In genomic region chr14:64249363-64249762, GRCh38 we compare ENCODE assay signal across 33 cellular contexts. TPM values are rescaled to one million over a fixed set of nuclear protein-coding genes. Genes with fewer than 3 reads are reported as not detected.
"Had no signal": no experiment of that assay in that cellular context is flagged by ENCODE, and none has a peak within 500 bp of the region (broad histone marks: within the 10 kb centered on the region; RNA-seq: fewer than 3 reads in every experiment).

No MANE protein-coding gene starts in this region.

- H3K4me3 Mint-ChIP-seq: activated CD4-positive, alpha-beta memory T cell treated with anti-CD3 and anti-CD28 coated beads for 36 hours; activated CD4-positive, alpha-beta T cell treated with anti-CD3 and anti-CD28 coated beads for 36 hours; activated CD4-positive, alpha-beta T cell treated with anti-CD3 and anti-CD28 coated beads, Interleukin-2, amount 10 ng/mL, durations not matched to agents 24 days and 14 days; activated CD8-positive, alpha-beta memory T cell treated with anti-CD3 and anti-CD28 coated beads, Interleukin-2, amount 10 ng/mL, durations not matched to agents 7 days and 5 days; activated CD8-positive, alpha-beta T cell treated with anti-CD3 and anti-CD28 coated beads, Interleukin-2, amount 10 ng/mL, durations not matched to agents 7 days and 5 days; activated naive CD4-positive, alpha-beta T cell treated with anti-CD3 and anti-CD28 coated beads for 36 hours; activated naive CD4-positive, alpha-beta T cell treated with anti-CD3 and anti-CD28 coated beads, Interleukin-2, amount 50 U/mL, for 24 hours; activated naive CD8-positive, alpha-beta T cell treated with anti-CD3 and anti-CD28 coated beads for 36 hours; activated naive CD8-positive, alpha-beta T cell treated with anti-CD3 and anti-CD28 coated beads, Interleukin-2, amount 50 U/mL, for 24 hours; activated T-helper 1 cell treated with anti-CD3 and anti-CD28 coated beads, Interleukin-12 subunit alpha, Interleukin-12 subunit beta, Interleukin-2, Interleukin-4 antibody, amounts not matched to agents 30 ng/mL and 10 ng/mL and 1 ng/mL, durations not matched to agents 14 hours and 24 hours and 36 hours; brain; T-helper 17 cell; T-helper 2 cell treated with Interferon-gamma antibody and Interleukin-4, amounts not matched to agents 5 μg/mL and 100 μg/mL, for 36 hours had no signal

- H3K27ac ChIP-seq: ascending aorta, breast epithelium, cardiac muscle cell, colonic mucosa, epithelial cell of prostate, foreskin keratinocyte, gastroesophageal sphincter, heart right ventricle had no signal

- H3K4me1 ChIP-seq: ascending aorta, breast epithelium, colonic mucosa, gastroesophageal sphincter had no signal

- H3K9me3 ChIP-seq: ascending aorta, breast epithelium, colonic mucosa, esophagus squamous epithelium, gastroesophageal sphincter, heart right ventricle had no signal

- H3K4me3 ChIP-seq: ascending aorta, breast epithelium, cardiac muscle cell, colonic mucosa, esophagus squamous epithelium, gastroesophageal sphincter, heart right ventricle had no signal

- H3K9me3 Mint-ChIP-seq: activated CD4-positive, alpha-beta memory T cell treated with anti-CD3 and anti-CD28 coated beads for 36 hours; activated CD4-positive, alpha-beta T cell treated with anti-CD3 and anti-CD28 coated beads, Interleukin-2, amount 10 ng/mL, durations not matched to agents 24 days and 14 days; activated naive CD4-positive, alpha-beta T cell treated with anti-CD3 and anti-CD28 coated beads for 36 hours; activated naive CD4-positive, alpha-beta T cell treated with anti-CD3 and anti-CD28 coated beads, Interleukin-2, amount 50 U/mL, for 24 hours; activated naive CD8-positive, alpha-beta T cell treated with anti-CD3 and anti-CD28 coated beads for 36 hours; activated naive CD8-positive, alpha-beta T cell treated with anti-CD3 and anti-CD28 coated beads, Interleukin-2, amount 50 U/mL, for 24 hours; activated T-helper 1 cell treated with anti-CD3 and anti-CD28 coated beads, Interleukin-12 subunit alpha, Interleukin-12 subunit beta, Interleukin-2, Interleukin-4 antibody, amounts not matched to agents 30 ng/mL and 10 ng/mL and 1 ng/mL, durations not matched to agents 14 hours and 24 hours and 36 hours; activated T-helper 2 cell treated with anti-CD3 and anti-CD28 coated beads, Interferon-gamma antibody, Interleukin-2, Interleukin-4, amounts not matched to agents 10 μg/mL and 5 μg/mL and 100 μg/mL, durations not matched to agents 14 hours and 24 hours and 36 hours; T-helper 2 cell treated with Interferon-gamma antibody and Interleukin-4, amounts not matched to agents 5 μg/mL and 100 μg/mL, for 36 hours had no signal

- H3K36me3 ChIP-seq: ascending aorta, breast epithelium, cardiac muscle cell, colonic mucosa, esophagus squamous epithelium, gastroesophageal sphincter, heart right ventricle had no signal

- H3K27me3 Mint-ChIP-seq: activated naive CD8-positive, alpha-beta T cell treated with anti-CD3 and anti-CD28 coated beads for 36 hours had no signal

- H3K4me1 Mint-ChIP-seq: activated CD4-positive, alpha-beta T cell treated with anti-CD3 and anti-CD28 coated beads for 36 hours; activated CD4-positive, alpha-beta T cell treated with anti-CD3 and anti-CD28 coated beads, Interleukin-2, amount 10 ng/mL, durations not matched to agents 24 days and 14 days; activated CD8-positive, alpha-beta memory T cell treated with anti-CD3 and anti-CD28 coated beads, Interleukin-2, amount 10 ng/mL, durations not matched to agents 7 days and 5 days; activated naive CD4-positive, alpha-beta T cell treated with anti-CD3 and anti-CD28 coated beads, Interleukin-2, amount 50 U/mL, for 24 hours; activated naive CD8-positive, alpha-beta T cell treated with anti-CD3 and anti-CD28 coated beads for 36 hours; activated naive CD8-positive, alpha-beta T cell treated with anti-CD3 and anti-CD28 coated beads, Interleukin-2, amount 50 U/mL, for 24 hours had no signal

- H3K27me3 ChIP-seq: ascending aorta, breast epithelium, cardiac muscle cell, colonic mucosa, esophagus squamous epithelium, foreskin keratinocyte, gastroesophageal sphincter, heart right ventricle had no signal

- DNase-seq: activated CD4-positive, alpha-beta memory T cell treated with anti-CD3 and anti-CD28 coated beads for 36 hours; activated CD4-positive, alpha-beta T cell treated with anti-CD3 and anti-CD28 coated beads for 36 hours; activated CD4-positive, alpha-beta T cell treated with anti-CD3 and anti-CD28 coated beads, Interleukin-2, amount 10 ng/mL, durations not matched to agents 24 days and 14 days; activated CD4-positive, CD25-positive, alpha-beta regulatory T cell; activated CD4-positive, CD25-positive, alpha-beta regulatory T cell treated with anti-CD3 and anti-CD28 coated beads, Interleukin-2, amount 50 U/mL, for 72 hours; activated CD8-positive, alpha-beta memory T cell treated with anti-CD3 and anti-CD28 coated beads, Interleukin-2, amount 10 ng/mL, durations not matched to agents 7 days and 5 days; activated CD8-positive, alpha-beta memory T cell treated with anti-CD3 and anti-CD28 coated beads, Interleukin-2, amount 50 U/mL, for 4 hours; activated CD8-positive, alpha-beta T cell treated with anti-CD3 and anti-CD28 coated beads, Interleukin-2, amount 10 ng/mL, durations not matched to agents 7 days and 5 days; activated effector memory CD4-positive, alpha-beta T cell treated with anti-CD3 and anti-CD28 coated beads, Interleukin-2, amount 50 U/mL, for 16 hours; activated naive CD4-positive, alpha-beta T cell treated with anti-CD3 and anti-CD28 coated beads for 36 hours; activated naive CD8-positive, alpha-beta T cell treated with anti-CD3 and anti-CD28 coated beads for 36 hours; activated naive CD8-positive, alpha-beta T cell treated with anti-CD3 and anti-CD28 coated beads, Interleukin-2, amount 50 U/mL, for 24 hours; activated T-cell treated with anti-CD3 and anti-CD28 coated beads, Interleukin-2, amount 50 U/mL, for 1 hour; activated T-cell treated with anti-CD3 and anti-CD28 coated beads, Interleukin-2, amount 50 U/mL, for 48 hours; central memory CD4-positive, alpha-beta T cell; cerebellar nuclear complex; colonic mucosa; effector CD8-positive, alpha-beta T cell; esophagus squamous epithelium; foreskin keratinocyte; heart right ventricle; T-helper 1 cell; T-helper 17 cell had no signal

- H3K36me3 Mint-ChIP-seq: activated CD4-positive, alpha-beta memory T cell treated with anti-CD3 and anti-CD28 coated beads for 36 hours; activated CD8-positive, alpha-beta memory T cell treated with anti-CD3 and anti-CD28 coated beads, Interleukin-2, amount 10 ng/mL, durations not matched to agents 7 days and 5 days; activated naive CD8-positive, alpha-beta T cell treated with anti-CD3 and anti-CD28 coated beads for 36 hours had no signal

- ATAC-seq: activated CD4-positive, alpha-beta T cell treated with anti-CD3 and anti-CD28 coated beads for 36 hours; activated CD8-positive, alpha-beta memory T cell treated with anti-CD3 and anti-CD28 coated beads, Interleukin-2, amount 10 ng/mL, durations not matched to agents 7 days and 5 days; activated CD8-positive, alpha-beta T cell treated with anti-CD3 and anti-CD28 coated beads, Interleukin-2, amount 10 ng/mL, durations not matched to agents 7 days and 5 days; activated naive CD8-positive, alpha-beta T cell treated with anti-CD3 and anti-CD28 coated beads, Interleukin-2, amount 50 U/mL, for 24 hours; foreskin keratinocyte; gastroesophageal sphincter; T-helper 17 cell had no signal

- H3K27ac Mint-ChIP-seq: activated CD4-positive, alpha-beta memory T cell treated with anti-CD3 and anti-CD28 coated beads for 36 hours; activated CD4-positive, alpha-beta T cell treated with anti-CD3 and anti-CD28 coated beads for 36 hours; activated CD4-positive, alpha-beta T cell treated with anti-CD3 and anti-CD28 coated beads, Interleukin-2, amount 10 ng/mL, durations not matched to agents 24 days and 14 days; activated CD8-positive, alpha-beta memory T cell treated with anti-CD3 and anti-CD28 coated beads, Interleukin-2, amount 10 ng/mL, durations not matched to agents 7 days and 5 days; activated CD8-positive, alpha-beta T cell treated with anti-CD3 and anti-CD28 coated beads, Interleukin-2, amount 10 ng/mL, durations not matched to agents 7 days and 5 days; activated naive CD4-positive, alpha-beta T cell treated with anti-CD3 and anti-CD28 coated beads for 36 hours; activated naive CD4-positive, alpha-beta T cell treated with anti-CD3 and anti-CD28 coated beads, Interleukin-2, amount 50 U/mL, for 24 hours; activated naive CD8-positive, alpha-beta T cell treated with anti-CD3 and anti-CD28 coated beads for 36 hours; activated naive CD8-positive, alpha-beta T cell treated with anti-CD3 and anti-CD28 coated beads, Interleukin-2, amount 50 U/mL, for 24 hours; activated T-helper 1 cell treated with anti-CD3 and anti-CD28 coated beads, Interleukin-12 subunit alpha, Interleukin-12 subunit beta, Interleukin-2, Interleukin-4 antibody, amounts not matched to agents 30 ng/mL and 10 ng/mL and 1 ng/mL, durations not matched to agents 14 hours and 24 hours and 36 hours; activated T-helper 2 cell treated with anti-CD3 and anti-CD28 coated beads, Interferon-gamma antibody, Interleukin-2, Interleukin-4, amounts not matched to agents 10 μg/mL and 5 μg/mL and 100 μg/mL, durations not matched to agents 14 hours and 24 hours and 36 hours; brain; T-helper 17 cell; T-helper 2 cell treated with Interferon-gamma antibody and Interleukin-4, amounts not matched to agents 5 μg/mL and 100 μg/mL, for 36 hours had no signal

RNA-seq across cellular contexts. Expression of gene ESR2, which starts 44.8 kb away (rescaled TPM):
- total RNA-seq: activated CD4-positive, alpha-beta T cell treated with anti-CD3 and anti-CD28 coated beads, Interleukin-2, amount 10 ng/mL, durations not matched to agents 24 days and 14 days; ascending aorta had no signal
- polyA plus RNA-seq: foreskin keratinocyte had no signal
